Comparison of ENCODE assay signal across 25 cellular contexts in genomic region chr1:244180256-244180655, GRCh38.
"Had no signal": no experiment of that assay in that cellular context is flagged by ENCODE, and none has a peak within 500 bp of the region (broad histone marks: within the 10 kb centered on the region; RNA-seq: fewer than 3 reads in every experiment).

No MANE protein-coding gene starts in this region.

- H3K27ac ChIP-seq: breast epithelium, coronary artery, epithelial cell of prostate, gastroesophageal sphincter, heart left ventricle, thoracic aorta, upper lobe of left lung had no signal

- H3K9me3 ChIP-seq: breast epithelium, gastroesophageal sphincter, heart left ventricle, thoracic aorta, upper lobe of left lung had no signal

- H3K36me3 ChIP-seq: breast epithelium, gastroesophageal sphincter, heart left ventricle, thoracic aorta, upper lobe of left lung had no signal

- H3K4me3 ChIP-seq: breast epithelium, coronary artery, gastroesophageal sphincter, heart left ventricle, smooth muscle cell, thoracic aorta, upper lobe of left lung had no signal

- ATAC-seq: activated CD4-positive, CD25-positive, alpha-beta regulatory T cell treated with anti-CD3 and anti-CD28 coated beads, Interleukin-2, amount 50 U/mL, for 24 hours; activated T-cell treated with anti-CD3 and anti-CD28 coated beads, Interleukin-2, amount 50 U/mL, for 72 hours; gastroesophageal sphincter; left colon; sciatic nerve; SK-N-SH treated with all-trans-retinoic acid at 6 μM for 48 hours had no signal

- H3K27me3 ChIP-seq: breast epithelium, gastroesophageal sphincter, heart left ventricle, upper lobe of left lung had no signal

- H3K4me2 ChIP-seq: smooth muscle cell had no signal

- DNase-seq: activated CD4-positive, alpha-beta memory T cell treated with anti-CD3 and anti-CD28 coated beads, Interleukin-2, amount 10 ng/mL, durations not matched to agents 7 days and 5 days; activated CD4-positive, alpha-beta T cell treated with anti-CD3 and anti-CD28 coated beads, Interleukin-2, amount 10 ng/mL, durations not matched to agents 24 days and 14 days; activated effector memory CD4-positive, alpha-beta T cell treated with Interleukin-2 at 50 U/mL for 16 hours; activated naive CD4-positive, alpha-beta T cell treated with anti-CD3 and anti-CD28 coated beads, Interleukin-2, amount 50 U/mL, for 16 hours; activated T-cell treated with anti-CD3 and anti-CD28 coated beads, Interleukin-2, amount 50 U/mL, for 72 hours; endodermal cell; heart left ventricle; islet precursor cell; left colon; mesendoderm; naive B cell; posterior cingulate gyrus; stimulated activated CD4-positive, alpha-beta T cell treated with anti-CD3 and anti-CD28 coated beads, Interleukin-15, amount 100 ng/mL, for 24 hours; stimulated activated CD8-positive, alpha-beta memory T cell treated with anti-CD3 and anti-CD28 coated beads, Interleukin-4, amount 100 ng/mL, for 48 hours; stimulated activated naive CD4-positive, alpha-beta T cell treated with Interleukin-2 at 50 U/mL for 16 hours; upper lobe of left lung had no signal

- H3K4me1 ChIP-seq: breast epithelium, gastroesophageal sphincter, heart left ventricle, upper lobe of left lung had no signal
